Comparison of ENCODE assay signal across 1 cellular context in the genomic region with DNA sequence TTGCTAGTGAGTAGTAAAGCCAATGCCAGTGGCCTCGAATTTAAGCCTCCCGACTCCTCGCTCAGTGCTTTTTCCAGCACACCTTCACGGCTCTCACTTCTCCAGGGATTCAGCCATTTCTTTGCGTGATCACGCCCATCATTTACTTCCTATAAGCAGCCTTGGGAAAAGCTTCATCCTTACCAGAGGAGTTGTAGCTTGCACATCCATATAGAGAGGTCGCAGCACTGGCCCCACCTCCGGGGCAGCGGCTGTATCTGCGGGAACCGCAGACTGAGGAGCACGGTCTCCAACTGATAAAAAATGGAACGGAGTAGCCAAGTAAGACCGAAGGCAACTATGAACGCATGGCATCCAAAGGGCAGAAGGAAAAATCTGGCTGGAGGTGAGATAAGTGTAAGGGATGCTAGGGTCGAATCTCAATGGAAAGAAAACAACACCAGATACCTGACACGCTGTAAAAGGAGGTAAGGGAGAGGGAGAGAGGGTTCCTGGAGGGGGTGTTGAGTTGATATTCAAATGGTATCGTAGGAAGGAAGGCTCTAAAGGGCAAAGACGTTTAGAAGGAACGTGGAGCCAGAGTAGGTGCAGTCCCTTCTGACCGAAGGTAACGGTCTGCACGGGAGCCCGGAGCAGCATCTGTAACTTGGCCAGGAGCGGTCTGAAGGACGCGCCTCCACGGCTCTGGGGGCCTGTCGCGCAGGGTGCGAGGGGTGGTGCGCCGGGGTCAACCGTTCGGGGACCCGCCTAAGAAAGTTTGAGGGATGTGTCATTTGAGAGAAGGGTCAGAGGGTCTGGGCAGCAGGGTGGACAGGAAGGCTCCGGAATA.
A peak's percentile ranks its signal among the peaks of the same experiment; 100 is the strongest.
TF ChIP-seq lines count a peak whose summit lies in the region.

No MANE protein-coding gene starts in this region.

TF ChIP-seq in K562, 482 proteins besides CTCF, POLR2A, EP300 and RAD21 (continued from another document and continues in another):
- no peak for TF ChIP-seq CBX8 (IDR thresholded peaks at IDR 0.05; ENCODE audit: borderline replicate concordance, extremely low read depth, low read depth, low read length, poor library complexity, severe bottlenecking)
- TF ChIP-seq ZNF699 (CRISPR knock-in tag; IDR thresholded peaks at IDR 0.05; ENCODE audit: insufficient replicate concordance), result no peak
- peak; percentile 40; the same call in 1 of the 2 replicates for TF ChIP-seq ELF4 (CRISPR knock-in tag; IDR thresholded peaks at IDR 0.05)
- no peak for TF ChIP-seq ZNF133 (CRISPR knock-in tag; IDR thresholded peaks at IDR 0.05)
- TF ChIP-seq HCFC1 (IDR thresholded peaks at IDR 0.05; ENCODE audit: low read depth, low read length), result no peak
- TF ChIP-seq SMARCC2 (IDR thresholded peaks at IDR 0.05; ENCODE audit: low read depth), result no peak
- no peak for TF ChIP-seq KDM5B (IDR thresholded peaks at IDR 0.05; ENCODE audit: insufficient replicate concordance, low read depth, low read length)
- no peak for TF ChIP-seq GTF2E2 (tag; IDR thresholded peaks at IDR 0.05)
- no peak for TF ChIP-seq THAP7 (CRISPR knock-in tag; IDR thresholded peaks at IDR 0.05)
- TF ChIP-seq ZNF717 (CRISPR knock-in tag; IDR thresholded peaks at IDR 0.05), result no peak
- TF ChIP-seq ATF7 (IDR thresholded peaks at IDR 0.05), result no peak
- no peak for TF ChIP-seq ZNF830 (CRISPR knock-in tag; IDR thresholded peaks at IDR 0.05)
- TF ChIP-seq PCBP1 (IDR thresholded peaks at IDR 0.05; ENCODE audit: low read depth, low read length, poor library complexity, severe bottlenecking), result no peak
- TF ChIP-seq PRMT5 (CRISPR knock-in tag; IDR thresholded peaks at IDR 0.05), result no peak
- TF ChIP-seq NFATC3 (IDR thresholded peaks at IDR 0.05), result no peak
- TF ChIP-seq ZNF449 (CRISPR knock-in tag; IDR thresholded peaks at IDR 0.05), result no peak
- TF ChIP-seq ZNF232 (CRISPR knock-in tag; IDR thresholded peaks at IDR 0.05), result no peak
- TF ChIP-seq CREM (IDR thresholded peaks at IDR 0.05; ENCODE audit: low read depth), result no peak
- no peak for TF ChIP-seq NFE2 (IDR thresholded peaks at IDR 0.05; ENCODE audit: low read depth)
- no peak for TF ChIP-seq SMAD2 (IDR thresholded peaks at IDR 0.05; ENCODE audit: low read depth, low read length)
- TF ChIP-seq ZBTB49 (CRISPR knock-in tag; IDR thresholded peaks at IDR 0.05; ENCODE audit: borderline replicate concordance), result 0 out of 2 replicates have a peak, but pooled peaks have one; percentile 36
- TF ChIP-seq GATAD2B (IDR thresholded peaks at IDR 0.05; ENCODE audit: borderline replicate concordance), result no peak
- TF ChIP-seq BCOR (IDR thresholded peaks at IDR 0.05), result 0 out of 2 replicates have a peak, but pooled peaks have one; percentile 8
- TF ChIP-seq SMAD1 (IDR thresholded peaks at IDR 0.05; ENCODE audit: low read depth, low read length, partially characterized antibody), result no peak
- no peak for TF ChIP-seq RBM25 (IDR thresholded peaks at IDR 0.05; ENCODE audit: low read depth, low read length, severe bottlenecking)
- no peak for TF ChIP-seq SREBF1 (IDR thresholded peaks at IDR 0.05; ENCODE audit: borderline replicate concordance, low read depth, low read length)
- no peak for TF ChIP-seq PHF8 (IDR thresholded peaks at IDR 0.05; ENCODE audit: borderline replicate concordance, low read length)
- no peak for TF ChIP-seq FOXJ2 (tag; IDR thresholded peaks at IDR 0.05)
- no peak for TF ChIP-seq TAL1 (IDR thresholded peaks at IDR 0.05)
- no peak for TF ChIP-seq KLF6 (CRISPR knock-in tag; IDR thresholded peaks at IDR 0.05; ENCODE audit: borderline replicate concordance)
- TF ChIP-seq SAP30 (IDR thresholded peaks at IDR 0.05; ENCODE audit: borderline replicate concordance, insufficient read depth, low read depth, low read length, poor library complexity, severe bottlenecking), result peak; percentile 31
- no peak for TF ChIP-seq USF1 (CRISPR knock-in tag; IDR thresholded peaks at IDR 0.05)
- TF ChIP-seq ARNT (IDR thresholded peaks at IDR 0.05), result no peak
- TF ChIP-seq ZBTB5 (IDR thresholded peaks at IDR 0.05), result no peak
- TF ChIP-seq, protein P1, sequence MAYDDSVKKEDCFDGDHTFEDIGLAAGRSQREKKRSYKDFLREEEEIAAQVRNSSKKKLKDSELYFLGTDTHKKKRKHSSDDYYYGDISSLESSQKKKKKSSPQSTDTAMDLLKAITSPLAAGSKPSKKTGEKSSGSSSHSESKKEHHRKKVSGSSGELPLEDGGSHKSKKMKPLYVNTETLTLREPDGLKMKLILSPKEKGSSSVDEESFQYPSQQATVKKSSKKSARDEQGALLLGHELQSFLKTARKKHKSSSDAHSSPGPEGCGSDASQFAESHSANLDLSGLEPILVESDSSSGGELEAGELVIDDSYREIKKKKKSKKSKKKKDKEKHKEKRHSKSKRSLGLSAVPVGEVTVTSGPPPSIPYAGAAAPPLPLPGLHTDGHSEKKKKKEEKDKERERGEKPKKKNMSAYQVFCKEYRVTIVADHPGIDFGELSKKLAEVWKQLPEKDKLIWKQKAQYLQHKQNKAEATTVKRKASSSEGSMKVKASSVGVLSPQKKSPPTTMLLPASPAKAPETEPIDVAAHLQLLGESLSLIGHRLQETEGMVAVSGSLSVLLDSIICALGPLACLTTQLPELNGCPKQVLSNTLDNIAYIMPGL (CRISPR knock-in tag; IDR thresholded peaks at IDR 0.05), result no peak; the same call in 1 of the 2 replicates
- TF ChIP-seq HDGF (IDR thresholded peaks at IDR 0.05), result 0 out of 2 replicates have a peak, but pooled peaks have one; percentile 59
- TF ChIP-seq ZNF584 (CRISPR knock-in tag; IDR thresholded peaks at IDR 0.05; ENCODE audit: low read depth), result no peak
- no peak for TF ChIP-seq ADNP (tag; IDR thresholded peaks at IDR 0.05)
- TF ChIP-seq ZNF644 (tag; IDR thresholded peaks at IDR 0.05; ENCODE audit: low read depth), result no peak
- 0 out of 2 replicates have a peak, but pooled peaks have one; percentile 20 for TF ChIP-seq BACH1 (tag; IDR thresholded peaks at IDR 0.05)
- no peak for TF ChIP-seq WHSC1 (IDR thresholded peaks at IDR 0.05; ENCODE audit: low read length)
- TF ChIP-seq, protein P2, sequence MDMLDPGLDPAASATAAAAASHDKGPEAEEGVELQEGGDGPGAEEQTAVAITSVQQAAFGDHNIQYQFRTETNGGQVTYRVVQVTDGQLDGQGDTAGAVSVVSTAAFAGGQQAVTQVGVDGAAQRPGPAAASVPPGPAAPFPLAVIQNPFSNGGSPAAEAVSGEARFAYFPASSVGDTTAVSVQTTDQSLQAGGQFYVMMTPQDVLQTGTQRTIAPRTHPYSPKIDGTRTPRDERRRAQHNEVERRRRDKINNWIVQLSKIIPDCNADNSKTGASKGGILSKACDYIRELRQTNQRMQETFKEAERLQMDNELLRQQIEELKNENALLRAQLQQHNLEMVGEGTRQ (CRISPR knock-in tag; IDR thresholded peaks at IDR 0.05), result no peak
- TF ChIP-seq, protein P3, sequence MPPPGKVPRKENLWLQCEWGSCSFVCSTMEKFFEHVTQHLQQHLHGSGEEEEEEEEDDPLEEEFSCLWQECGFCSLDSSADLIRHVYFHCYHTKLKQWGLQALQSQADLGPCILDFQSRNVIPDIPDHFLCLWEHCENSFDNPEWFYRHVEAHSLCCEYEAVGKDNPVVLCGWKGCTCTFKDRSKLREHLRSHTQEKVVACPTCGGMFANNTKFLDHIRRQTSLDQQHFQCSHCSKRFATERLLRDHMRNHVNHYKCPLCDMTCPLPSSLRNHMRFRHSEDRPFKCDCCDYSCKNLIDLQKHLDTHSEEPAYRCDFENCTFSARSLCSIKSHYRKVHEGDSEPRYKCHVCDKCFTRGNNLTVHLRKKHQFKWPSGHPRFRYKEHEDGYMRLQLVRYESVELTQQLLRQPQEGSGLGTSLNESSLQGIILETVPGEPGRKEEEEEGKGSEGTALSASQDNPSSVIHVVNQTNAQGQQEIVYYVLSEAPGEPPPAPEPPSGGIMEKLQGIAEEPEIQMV (tag; conservative IDR thresholded peaks at IDR 0.05; ENCODE audit: low read depth), result no peak
- peak; percentile 28; the same call in 1 of the 2 replicates for TF ChIP-seq ZKSCAN1 (IDR thresholded peaks at IDR 0.05; ENCODE audit: low read depth, low read length)
- TF ChIP-seq ZBTB43 (CRISPR knock-in tag; IDR thresholded peaks at IDR 0.05), result no peak
- no peak for TF ChIP-seq KLF16 (IDR thresholded peaks at IDR 0.05)
- TF ChIP-seq SMARCE1 (IDR thresholded peaks at IDR 0.05), result no peak
- TF ChIP-seq SOX6 (IDR thresholded peaks at IDR 0.05), result no peak
- TF ChIP-seq CTCFL (IDR thresholded peaks at IDR 0.05; ENCODE audit: borderline replicate concordance, insufficient read depth, low read depth, low read length, poor library complexity, severe bottlenecking), result no peak
- TF ChIP-seq RBM34 (IDR thresholded peaks at IDR 0.05; ENCODE audit: borderline replicate concordance, insufficient read depth, low read length), result no peak
- no peak for TF ChIP-seq TAF1 (IDR thresholded peaks at IDR 0.05; ENCODE audit: control insufficient read depth, extremely low read depth, insufficient read depth, low read length, severe bottlenecking)
